ENCODE assay signal across 9 cellular contexts in the genomic region with DNA sequence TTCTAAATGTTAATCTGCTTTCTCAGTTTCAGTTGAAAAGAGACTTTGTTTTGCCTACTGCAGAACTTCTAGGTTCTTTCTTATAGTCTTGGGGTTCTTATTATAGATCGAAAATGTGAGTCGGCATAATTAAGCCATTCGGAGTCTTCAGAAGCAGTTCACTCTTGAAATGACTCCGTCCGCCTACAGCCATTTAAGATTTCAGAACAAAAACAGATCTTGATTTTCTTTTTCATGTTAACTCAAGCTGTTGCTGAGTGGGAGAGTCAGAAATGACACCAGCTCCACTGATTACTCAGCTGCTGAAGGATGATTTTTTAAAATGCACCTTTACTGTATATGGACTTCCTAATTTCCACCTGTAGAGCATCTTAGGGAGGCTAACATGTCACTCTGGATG. TPM values are rescaled to one million over a fixed set of nuclear protein-coding genes. Genes with fewer than 3 reads are reported as not detected.
A peak's percentile ranks its signal among the peaks of the same experiment; 100 is the strongest.
DNase-seq lines count a peak whose midpoint lies in the region; ATAC-seq and TF ChIP-seq lines count a peak whose summit lies in the region.
"Had no signal": no experiment of that assay in that cellular context is flagged by ENCODE, and none has a peak within 500 bp of the region (broad histone marks: within the 10 kb centered on the region; RNA-seq: fewer than 3 reads in every experiment).

No MANE protein-coding gene starts in this region.

- H3K36me3 ChIP-seq in Peyer's patch (peaks cover 0 to 25% (median 0%) of the 10 kb centered on the region in 3 donors), smooth muscle cell (ENCODE audit: low read depth) (peaks cover 7% of the 10 kb centered on the region), uterus (no peaks in the 10 kb centered on the region)

- no peaks in the 10 kb centered on the region for H3K79me2 ChIP-seq in smooth muscle cell (ENCODE audit: low read depth)

- no peak for TF ChIP-seq CTCF in Peyer's patch (IDR thresholded peaks at IDR 0.05)
- no peak for TF ChIP-seq CTCF in smooth muscle cell (IDR thresholded peaks at IDR 0.05; ENCODE audit: borderline replicate concordance, insufficient read depth, poor library complexity, severe bottlenecking)
- TF ChIP-seq CTCF in uterus (IDR thresholded peaks at IDR 0.05) = no peak

- H3K4me1 Mint-ChIP-seq in naive thymus-derived CD8-positive, alpha-beta T cell = peaks cover 34 to 81% (median 54%) of the 10 kb centered on the region in 4 donors

- no peaks in the 10 kb centered on the region for H3K27me3 ChIP-seq in Peyer's patch
- H3K27me3 ChIP-seq in smooth muscle cell (ENCODE audit: low read depth) = no peaks in the 10 kb centered on the region
- no peaks in the 10 kb centered on the region for H3K27me3 ChIP-seq in uterus

- no peaks in the 10 kb centered on the region for H3K36me3 Mint-ChIP-seq in naive thymus-derived CD8-positive, alpha-beta T cell

- H3K9me3 ChIP-seq in Peyer's patch (no peaks in the 10 kb centered on the region), smooth muscle cell (replicated peaks; ENCODE audit: low read depth) (no peaks in the 10 kb centered on the region), uterus (no peaks in the 10 kb centered on the region)

- peaks cover 0 to 35% (median 4%) of the 10 kb centered on the region in 5 donors for H3K27me3 Mint-ChIP-seq in naive thymus-derived CD8-positive, alpha-beta T cell

- ATAC-seq in GM18517 (IDR thresholded peaks at IDR 0.05; ENCODE audit: unreplicated experiment) (peak; percentile 76), GM21825 (IDR thresholded peaks at IDR 0.05; ENCODE audit: unreplicated experiment) (peak; percentile 46)
- no peak for ATAC-seq in naive thymus-derived CD8-positive, alpha-beta T cell

- DNase-seq in Peyer's patch = no peak
- no peak for DNase-seq in smooth muscle cell (lab: John Stamatoyannopoulos, UW; ENCODE audit: unreplicated experiment)
- no peak for DNase-seq in COLO668 (lab: John Stamatoyannopoulos, UW; ENCODE audit: unreplicated experiment)
- DNase-seq in SKM-1 treated with dmso at 0.1 percent for 144 hours (lab: John Stamatoyannopoulos, UW; ENCODE audit: unreplicated experiment) = no peak
- no peak for DNase-seq in uterus
- DNase-seq in naive thymus-derived CD8-positive, alpha-beta T cell = no peak
- DNase-seq: naive B cell had no signal

- peaks cover 11% of the 10 kb centered on the region for H3F3A ChIP-seq in smooth muscle cell (ENCODE audit: low read depth)

- peak overlapping the region in 3 of 10 donors; percentile 64 to 93 (median 67) for H3K27ac Mint-ChIP-seq in naive thymus-derived CD8-positive, alpha-beta T cell
- H3K27ac Mint-ChIP-seq: naive B cell had no signal

- H4K20me1 ChIP-seq in smooth muscle cell (ENCODE audit: low read depth) = peaks cover 31% of the 10 kb centered on the region

- peak overlapping the region; percentile 5 to 53 (median 12) for H3K4me3 ChIP-seq in Peyer's patch
- no peak overlapping the region for H3K4me3 ChIP-seq in smooth muscle cell
- H3K4me3 ChIP-seq in uterus = no peak overlapping the region

- no peak overlapping the region for H2AFZ ChIP-seq in smooth muscle cell (ENCODE audit: low read depth)

- H3K27ac ChIP-seq in Peyer's patch = peak overlapping the region in 3 of 4 donors; percentile 70 to 89 (median 76)
- no peak overlapping the region for H3K27ac ChIP-seq in smooth muscle cell (ENCODE audit: low read depth)
- no peak overlapping the region for H3K27ac ChIP-seq in uterus

- H3K4me3 Mint-ChIP-seq in naive thymus-derived CD8-positive, alpha-beta T cell = peak overlapping the region in 3 of 10 donors; percentile 72 to 93 (median 78)

- no peaks in the 10 kb centered on the region for H3K9me3 Mint-ChIP-seq in naive thymus-derived CD8-positive, alpha-beta T cell
- H3K9me3 Mint-ChIP-seq: naive B cell had no signal

- peak overlapping the region; percentile 18 for H3K4me2 ChIP-seq in smooth muscle cell

- POLR2A ChIA-PET in naive thymus-derived CD8-positive, alpha-beta T cell (lab: Charles Lee) = no interaction called here

- no peak overlapping the region for H3K9ac ChIP-seq in smooth muscle cell (ENCODE audit: low read depth)

- TF ChIP-seq POLR2A in Peyer's patch (IDR thresholded peaks at IDR 0.05) (no peak), uterus (IDR thresholded peaks at IDR 0.05) (no peak)

- intact Hi-C loops in uterus (cut with DNase I; ENCODE audit: low total_unique reads) = no loop called here

- peaks cover 0 to 15% (median 0%) of the 10 kb centered on the region in 4 donors for H3K4me1 ChIP-seq in Peyer's patch
- peaks cover 37% of the 10 kb centered on the region for H3K4me1 ChIP-seq in smooth muscle cell (ENCODE audit: low read depth)
- no peaks in the 10 kb centered on the region for H3K4me1 ChIP-seq in uterus

- 75% methylated on average over 5 of the region's 5 CpGs for WGBS in smooth muscle cell (ENCODE audit: low lambda C conversion rate)

RNA-seq across cellular contexts. Expression of gene PRDM1, which starts 15.9 kb away (rescaled TPM):
- total RNA-seq in Peyer's patch = 10 to 100 TPM in 3 of 4 donors, 1 to 10 TPM in 1; 6.4 to 57.8 (median 14.9) TPM
- total RNA-seq in smooth muscle cell = 15.6 and 16.1 TPM in 2 replicates
- 13.3 and 15.1 TPM in 2 replicates for polyA plus RNA-seq in smooth muscle cell
- 10 to 100 TPM in 2 of 4 donors, 1 to 10 TPM in 2; 1.0 to 20.7 (median 7.0) TPM for total RNA-seq in uterus
- under 1 TPM; 0.58 to 0.94 TPM for total RNA-seq in naive thymus-derived CD8-positive, alpha-beta T cell
- 10 to 100 TPM in 1 of 3 donors, 1 to 10 TPM in 1, under 1 TPM in 1; 0.35 to 15.6 (median 1.6) TPM for polyA plus RNA-seq in naive thymus-derived CD8-positive, alpha-beta T cell

Comparison
In these comparisons a context has a peak if more than half of its experiments do, and no peak if none do; other contexts are left out.
1. ATAC-seq: peak in GM18517 (single experiment) and GM21825 (single experiment); none in naive thymus-derived CD8-positive, alpha-beta T cell (0 of 2).
2. H3K27ac ChIP-seq: peak in Peyer's patch (3 of 4); none in smooth muscle cell (single experiment) and uterus (0 of 2).
3. H3K4me3 ChIP-seq: peak in Peyer's patch (4 of 4); none in smooth muscle cell (single experiment) and uterus (0 of 2).